Comparison of ENCODE assay signal across 8 cellular contexts in genomic region chr5:97142521-97143254, GRCh38. TPM values are rescaled to one million over a fixed set of nuclear protein-coding genes. Genes with fewer than 3 reads are reported as not detected.
DNase-seq lines count a peak whose midpoint lies in the region; ATAC-seq and TF ChIP-seq lines count a peak whose summit lies in the region.

TSS of gene LIX1 (minus strand) at chr5:97142611. CDS start at chr5:97142576, 35 bp downstream.

- ATAC-seq in GM21447 (IDR thresholded peaks at IDR 0.05; ENCODE audit: unreplicated experiment) (peak; percentile 77), left lobe of liver (peak; percentile 70)

- DNase-seq in NCI-H526 (lab: John Stamatoyannopoulos, UW) (peak; percentile 23 to 72), NCI-H526 treated with DMSO at 0.1 percent for 48 hours (lab: John Stamatoyannopoulos, UW) (no peak), PC-9 (peak in 1 of 2 experiments; percentile 26), cerebellar cortex (ENCODE audit: low spot score) (peak; percentile 53), left lobe of liver (ENCODE audit: low spot score) (no peak), tibial artery (peak in 1 of 2 donors; percentile 21)

- no peak within 1 kb of the TSS for H3K4me2 ChIP-seq in PC-9

- H3F3A ChIP-seq in PC-9 (ENCODE audit: insufficient read depth, low read depth) = no peaks in the 10 kb centered on the region

- H3K9ac ChIP-seq in HUES48 (ENCODE audit: low read depth, low read length) = no peak within 1 kb of the TSS

- H2AFZ ChIP-seq in PC-9 = no peak within 1 kb of the TSS

- CTCF ChIA-PET in PC-9 (lab: Charles Lee) = interaction anchor here (0.6 to 2.5 kb wide), 3 partner anchors 145 to 274 kb away, joined by 5 to 13 read pairs (median 6); no protein-coding TSS in a partner anchor

- BruUV-seq in PC-9 (replicated peaks; lab: Mats Ljungman, UMichigan) = no TSS peak

- no peaks in the 10 kb centered on the region for H3K36me3 ChIP-seq in HUES48 (ENCODE audit: control insufficient read depth, insufficient read depth, low read length)
- no peaks in the 10 kb centered on the region for H3K36me3 ChIP-seq in PC-9 (ENCODE audit: low read depth)
- no peaks in the 10 kb centered on the region for H3K36me3 ChIP-seq in tibial artery

- POLR2A ChIA-PET in PC-9 (lab: Charles Lee; ENCODE audit: unreplicated experiment) = interaction anchor here (0.6 kb wide), 1 partner anchor 99 kb away, joined by 3 read pairs; no protein-coding TSS in a partner anchor

- no peak within 1 kb of the TSS for H3K4me3 ChIP-seq in HUES48 (ENCODE audit: low read depth, low read length)
- H3K4me3 ChIP-seq in PC-9 = no peak within 1 kb of the TSS
- no peak within 1 kb of the TSS for H3K4me3 ChIP-seq in tibial artery

- 0 out of 2 replicates have a peak, but pooled peaks cover 5% of the 10 kb centered on the region for H3K9me2 ChIP-seq in PC-9 (ENCODE audit: insufficient read depth)

- H3K9me3 ChIP-seq in HUES48 (ENCODE audit: control insufficient read depth, insufficient read depth, low read length) = no peaks in the 10 kb centered on the region
- no peaks in the 10 kb centered on the region for H3K9me3 ChIP-seq in PC-9 (ENCODE audit: insufficient read depth, low read depth)
- H3K9me3 ChIP-seq in tibial artery = no peaks in the 10 kb centered on the region

- TF ChIP-seq CTCF in PC-9 (conservative IDR thresholded peaks at IDR 0.05) (peak; percentile 73), tibial artery (IDR thresholded peaks at IDR 0.05) (peak; percentile 28 to 30)

- no peaks in the 10 kb centered on the region for H3K79me2 ChIP-seq in PC-9 (ENCODE audit: low read depth)

- intact Hi-C loops in PC-9 (cut with micrococcal nuclease; ENCODE audit: unreplicated experiment) = loop anchor here (5.0 to 10.0 kb wide), 4 partner anchors 145 to 530 kb away; partner anchors contain the start of gene LNPEP
- intact Hi-C loops in tibial artery (cut with DNase I; ENCODE audit: low total_unique reads) = no loop called here

- H4K20me1 ChIP-seq in PC-9 (ENCODE audit: insufficient read depth) = no peaks in the 10 kb centered on the region

- H3K4me1 ChIP-seq in HUES48 (ENCODE audit: control insufficient read depth, insufficient read depth, low read length) = peaks cover 20% of the 10 kb centered on the region
- no peaks in the 10 kb centered on the region for H3K4me1 ChIP-seq in PC-9 (replicated peaks; ENCODE audit: insufficient read depth)
- H3K4me1 ChIP-seq in tibial artery = no peaks in the 10 kb centered on the region

- H3K27ac ChIP-seq in HUES48 (ENCODE audit: low read depth, low read length) (peak within 1 kb of the TSS; percentile 59), PC-9 (no peak within 1 kb of the TSS), tibial artery (no peak within 1 kb of the TSS)

- H3K27me3 ChIP-seq in HUES48 (ENCODE audit: control insufficient read depth, insufficient read depth, low read length) (no peaks in the 10 kb centered on the region), PC-9 (ENCODE audit: insufficient read depth, low read depth) (no peaks in the 10 kb centered on the region), tibial artery (peaks cover 0 to 7% of the 10 kb centered on the region in 2 donors)

RNA-seq across cellular contexts. Expression of gene LIX1, which starts in this region (rescaled TPM):
- not detected in 2 replicates for total RNA-seq in PC-9 (2021)
- not detected for total RNA-seq in left lobe of liver

Comparison
In these comparisons a context has a peak if more than half of its experiments do, and no peak if none do; other contexts are left out.
1. DNase-seq: peak in NCI-H526 (2 of 2) and cerebellar cortex (single experiment); none in NCI-H526 treated with DMSO at 0.1 percent for 48 hours (single experiment) and left lobe of liver (single experiment).
2. Peak in ATAC-seq in left lobe of liver; RNA of the gene not detected or under 1 TPM.